In genomic region chr5:170268153-170268689, GRCh38 we compare ENCODE assay signal across 10 cellular contexts. TPM values are rescaled to one million over a fixed set of nuclear protein-coding genes. Genes with fewer than 3 reads are reported as not detected.
DNase-seq lines count a peak whose midpoint lies in the region; ATAC-seq and TF ChIP-seq lines count a peak whose summit lies in the region.
"Had no signal": no experiment of that assay in that cellular context is flagged by ENCODE, and none has a peak within 500 bp of the region (broad histone marks: within the 10 kb centered on the region; RNA-seq: fewer than 3 reads in every experiment).

No MANE protein-coding gene starts in this region.

- DNase-seq in SK-N-SH: no peak
- no peak for DNase-seq in Panc1 (ENCODE audit: low read depth, low spot score)
- no peak for DNase-seq in effector memory CD4-positive, alpha-beta T cell
- no peak for DNase-seq in stimulated activated naive CD8-positive, alpha-beta T cell treated with anti-CD3 and anti-CD28 coated beads, Interleukin-15, amount 100 ng/mL, for 72 hours
- DNase-seq in amygdala (lab: John Stamatoyannopoulos, UW): no peak
- no peak for DNase-seq in activated effector memory CD4-positive, alpha-beta T cell treated with anti-CD3 and anti-CD28 coated beads, Interleukin-2, amount 50 U/mL, for 16 hours
- DNase-seq in GOT3 (lab: John Stamatoyannopoulos, UW): no peak

- H3K4me3 ChIP-seq in SK-N-SH (ENCODE audit: low read depth in 2 of 2, low read length in 1 of 2) (peak overlapping the region in 1 of 2 experiments; percentile 53; a peak in 2 of 4 replicates), Panc1 (ENCODE audit: low read depth in 2 of 2, low read length in 2 of 2) (no peak overlapping the region)
- H3K4me3 ChIP-seq in effector memory CD4-positive, alpha-beta T cell (ENCODE audit: insufficient read depth, low read depth, low read length, poor library complexity, severe bottlenecking): peak overlapping the region; percentile 12
- H3K4me3 ChIP-seq: neural progenitor cell had no signal

- H3K36me3 ChIP-seq in SK-N-SH (replicated peaks in 1 of 2; ENCODE audit: control insufficient read depth in 1 of 2, insufficient read depth in 2 of 2, low read length in 1 of 2) (no peaks in the 10 kb centered on the region), Panc1 (ENCODE audit: control insufficient read depth, insufficient read depth, low read length) (no peaks in the 10 kb centered on the region)
- H3K36me3 ChIP-seq in effector memory CD4-positive, alpha-beta T cell (ENCODE audit: control insufficient read depth, insufficient read depth, low read length): peaks cover 74% of the 10 kb centered on the region
- H3K36me3 ChIP-seq: neural progenitor cell had no signal

- H3F3A ChIP-seq in SK-N-SH (replicated peaks; ENCODE audit: insufficient read depth): no peaks in the 10 kb centered on the region

- TF ChIP-seq CTCF in SK-N-SH (IDR thresholded peaks at IDR 0.05) (no peak), Panc1 (IDR thresholded peaks at IDR 0.05) (peak; percentile 68)

- WGBS in SK-N-SH (ENCODE audit: low lambda C conversion rate): 34% methylated on average over 12 of the region's 15 CpGs

- no peak for TF ChIP-seq EP300 in SK-N-SH (IDR thresholded peaks at IDR 0.05; ENCODE audit: borderline replicate concordance in 1 of 2, low read depth in 1 of 2, low read length in 1 of 2)

- H3K27ac Mint-ChIP-seq in stimulated activated naive CD8-positive, alpha-beta T cell treated with anti-CD3 and anti-CD28 coated beads, Interleukin-15, amount 100 ng/mL, for 72 hours: peak overlapping the region; percentile 63 to 92
- H3K27ac Mint-ChIP-seq: neural progenitor cell had no signal

- H3K4me1 Mint-ChIP-seq in stimulated activated naive CD8-positive, alpha-beta T cell treated with anti-CD3 and anti-CD28 coated beads, Interleukin-15, amount 100 ng/mL, for 72 hours: peaks cover 99% of the 10 kb centered on the region

- no peaks in the 10 kb centered on the region for H3K9me3 Mint-ChIP-seq in stimulated activated naive CD8-positive, alpha-beta T cell treated with anti-CD3 and anti-CD28 coated beads, Interleukin-15, amount 100 ng/mL, for 72 hours
- H3K9me3 Mint-ChIP-seq: neural progenitor cell had no signal

- H3K27me3 Mint-ChIP-seq in stimulated activated naive CD8-positive, alpha-beta T cell treated with anti-CD3 and anti-CD28 coated beads, Interleukin-15, amount 100 ng/mL, for 72 hours: no peaks in the 10 kb centered on the region

- ATAC-seq in SK-N-SH treated with all-trans-retinoic acid at 6 μM for 48 hours (no peak), Panc1 (no peak)
- no peak for ATAC-seq in stimulated activated naive CD8-positive, alpha-beta T cell treated with anti-CD3 and anti-CD28 coated beads, Interleukin-15, amount 100 ng/mL, for 72 hours

- no peaks in the 10 kb centered on the region for H3K79me2 ChIP-seq in SK-N-SH (ENCODE audit: insufficient read depth)

- CTCF ChIA-PET in SK-N-SH (lab: Yijun Ruan, JAX): interaction anchor here (0.6 to 5.4 kb wide), 26 partner anchors 8 to 355 kb away, joined by 3 to 70 read pairs (median 6); no protein-coding TSS in a partner anchor
- CTCF ChIA-PET in Panc1 (lab: Charles Lee): interaction anchor here (0.6 to 0.7 kb wide), 2 partner anchors 91 to 489 kb away, joined by 5 to 7 read pairs; no protein-coding TSS in a partner anchor

- H3K9me2 ChIP-seq in SK-N-SH: no peaks in the 10 kb centered on the region

- intact Hi-C loops in Panc1 (cut with micrococcal nuclease; ENCODE audit: unreplicated experiment): loop anchor here (2.0 to 5.0 kb wide), 2 partner anchors 153 to 354 kb away; no protein-coding TSS in a partner anchor

- no peak overlapping the region for H3K9ac ChIP-seq in SK-N-SH
- H3K9ac ChIP-seq: neural progenitor cell had no signal

- H3K4me1 ChIP-seq in SK-N-SH (ENCODE audit: control insufficient read depth in 1 of 2, insufficient read depth in 2 of 2, low read depth in 1 of 2, low read length in 1 of 2): peaks cover 0 to 10% of the 10 kb centered on the region in 2 experiments; a peak in 1 of 4 replicates
- peaks cover 6% of the 10 kb centered on the region; the same call in 1 of the 2 replicates for H3K4me1 ChIP-seq in Panc1 (ENCODE audit: control insufficient read depth, insufficient read depth, low read length)
- peaks cover 63% of the 10 kb centered on the region for H3K4me1 ChIP-seq in effector memory CD4-positive, alpha-beta T cell (ENCODE audit: control insufficient read depth, insufficient read depth, low read length, poor library complexity, severe bottlenecking)

- H4K20me1 ChIP-seq in SK-N-SH (ENCODE audit: insufficient read depth): no peaks in the 10 kb centered on the region

- H3K9me3 ChIP-seq in SK-N-SH (no peaks in the 10 kb centered on the region), Panc1 (ENCODE audit: control insufficient read depth, insufficient read depth, low read depth, low read length) (no peaks in the 10 kb centered on the region)
- H3K9me3 ChIP-seq in effector memory CD4-positive, alpha-beta T cell (ENCODE audit: control insufficient read depth, low read length): no peaks in the 10 kb centered on the region

- no TSS peak for BruUV-seq in Panc1 (replicated peaks; lab: Mats Ljungman, UMichigan)

- H3K4me2 ChIP-seq in SK-N-SH: peak overlapping the region; percentile 48
- H3K4me2 ChIP-seq: neural progenitor cell had no signal

- in situ Hi-C loops in Panc1 (cut with HindIII; ENCODE audit: low pct_unique_long_range_greater_than_20kb, low sequenced_read_pairs): no loop called here

- peak overlapping the region; percentile 70 to 80 for H3K4me3 Mint-ChIP-seq in stimulated activated naive CD8-positive, alpha-beta T cell treated with anti-CD3 and anti-CD28 coated beads, Interleukin-15, amount 100 ng/mL, for 72 hours
- H3K4me3 Mint-ChIP-seq: neural progenitor cell had no signal

- no peaks in the 10 kb centered on the region for H3K27me3 ChIP-seq in SK-N-SH (ENCODE audit: insufficient read depth)
- peaks cover 21% of the 10 kb centered on the region for H3K27me3 ChIP-seq in Panc1 (ENCODE audit: control insufficient read depth, insufficient read depth, low read length)
- no peaks in the 10 kb centered on the region for H3K27me3 ChIP-seq in effector memory CD4-positive, alpha-beta T cell (replicated peaks; ENCODE audit: control insufficient read depth, insufficient read depth, low read length, poor library complexity, severe bottlenecking)
- H3K27me3 ChIP-seq: neural progenitor cell had no signal

- POLR2A ChIA-PET in SK-N-SH (lab: Yijun Ruan, JAX) (no interaction called here), Panc1 (lab: Charles Lee) (no interaction called here)

- no peak for TF ChIP-seq RAD21 in SK-N-SH (IDR thresholded peaks at IDR 0.05; ENCODE audit: low read length)

- H3K27ac ChIP-seq in SK-N-SH (ENCODE audit: low read depth in 2 of 2, low read length in 1 of 2) (no peak overlapping the region; a peak in 1 of 4 replicates), Panc1 (ENCODE audit: low read length) (no peak overlapping the region)
- H3K27ac ChIP-seq in effector memory CD4-positive, alpha-beta T cell (ENCODE audit: insufficient read depth, low read length, poor library complexity, severe bottlenecking): peak overlapping the region; percentile 74
- H3K27ac ChIP-seq: neural progenitor cell had no signal

- H2AFZ ChIP-seq in SK-N-SH (ENCODE audit: low read depth): no peak overlapping the region
- H2AFZ ChIP-seq: neural progenitor cell had no signal

TF ChIP-seq in SK-N-SH, 30 proteins besides CTCF, POLR2A, EP300 and RAD21 (continues in another document):
- TF ChIP-seq SIN3A (IDR thresholded peaks at IDR 0.05; ENCODE audit: borderline replicate concordance, low read depth, low read length) (no peak), GABPA (IDR thresholded peaks at IDR 0.05; ENCODE audit: low read depth) (no peak), NFIC (IDR thresholded peaks at IDR 0.05; ENCODE audit: borderline replicate concordance) (no peak), TAF1 (IDR thresholded peaks at IDR 0.05; ENCODE audit: borderline replicate concordance, low read depth, low read length) (no peak), TEAD4 (IDR thresholded peaks at IDR 0.05; ENCODE audit: borderline replicate concordance, insufficient read depth) (no peak), FOSL2 (IDR thresholded peaks at IDR 0.05; ENCODE audit: borderline replicate concordance, low read depth) (no peak)

TF ChIP-seq in SK-N-SH treated with all-trans-retinoic acid at 6 μM for 48 hours, 23 proteins besides CTCF, POLR2A, EP300 and RAD21:
- no peak for TF ChIP-seq ISL1 (CRISPR knock-in tag; IDR thresholded peaks at IDR 0.05)

RNA-seq across cellular contexts. Expression of gene LCP2, which starts 29.4 kb away (rescaled TPM):
- not detected in 2 replicates for polyA plus RNA-seq in SK-N-SH (2012; rRNA removed)
- polyA plus RNA-seq in SK-N-SH (2012; cell fraction: cytosol; rRNA removed): not detected in 2 replicates
- not detected in 2 replicates for polyA plus RNA-seq in SK-N-SH (2012; cell fraction: nucleus; rRNA removed)
- 0.36 TPM for total RNA-seq in Panc1 (2021; ENCODE audit: unreplicated experiment)
- not detected for polyA plus RNA-seq in Panc1 (2012; ENCODE audit: insufficient read length)

RNA-seq across cellular contexts. Expression of gene C5orf58, which starts 35.4 kb away (rescaled TPM):
- polyA plus RNA-seq in SK-N-SH (2012; rRNA removed): not detected in 2 replicates
- polyA plus RNA-seq in SK-N-SH (2012; cell fraction: cytosol; rRNA removed): not detected in 2 replicates
- not detected in 2 replicates for polyA plus RNA-seq in SK-N-SH (2012; cell fraction: nucleus; rRNA removed)
- 0.15 TPM for total RNA-seq in Panc1 (2021; ENCODE audit: unreplicated experiment)
- polyA plus RNA-seq in Panc1 (2012; ENCODE audit: insufficient read length): not detected
- total RNA-seq: Right ventricle myocardium inferior had no signal
